ENCODE assay signal across 9 cellular contexts in the genomic region with DNA sequence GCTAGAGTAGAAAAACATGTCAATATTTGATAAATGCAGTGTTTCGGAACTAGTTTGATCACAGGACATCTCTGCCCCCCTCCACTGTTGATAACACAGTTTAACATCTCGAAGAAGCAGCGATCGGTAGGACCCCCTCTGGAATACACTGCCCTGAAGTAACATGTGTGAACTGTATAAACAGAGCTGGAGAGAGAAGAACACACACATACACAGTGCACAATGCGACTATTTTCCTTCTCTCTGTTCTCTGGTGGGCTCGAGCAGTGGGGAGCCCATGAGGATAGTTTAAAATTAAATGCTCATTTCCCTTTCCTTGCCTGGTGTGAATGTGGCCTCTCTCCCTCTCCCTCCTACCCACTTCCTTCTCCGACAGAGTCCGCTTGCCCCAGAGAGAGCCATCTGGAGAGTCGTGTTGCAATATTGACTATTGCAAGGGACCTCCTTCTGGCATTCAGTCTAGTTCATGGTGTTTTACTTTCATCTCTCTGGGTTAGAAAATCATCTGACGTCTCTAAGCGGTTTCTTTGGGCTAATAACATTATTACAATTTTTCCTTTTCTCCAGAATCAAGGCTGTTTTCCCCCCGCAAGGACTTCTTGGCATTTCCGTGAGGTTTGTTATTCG. TPM values are rescaled to one million over a fixed set of nuclear protein-coding genes. Genes with fewer than 3 reads are reported as not detected.
DNase-seq lines count a peak whose midpoint lies in the region; ATAC-seq and TF ChIP-seq lines count a peak whose summit lies in the region.
"Had no signal": no experiment of that assay in that cellular context is flagged by ENCODE, and none has a peak within 500 bp of the region (broad histone marks: within the 10 kb centered on the region; RNA-seq: fewer than 3 reads in every experiment).

No MANE protein-coding gene starts in this region.

- no peaks in the 10 kb centered on the region for H3K4me1 Mint-ChIP-seq in stimulated activated naive CD8-positive, alpha-beta T cell treated with anti-CD3 and anti-CD28 coated beads, Interleukin-15, amount 100 ng/mL, for 72 hours

- peaks cover 14% of the 10 kb centered on the region for H3K4me1 ChIP-seq in PC-3 (ENCODE audit: insufficient read depth, low read length)

- BruUV-seq in PC-3 (replicated peaks; lab: Mats Ljungman, UMichigan) = no TSS peak

- H3K27me3 Mint-ChIP-seq in stimulated activated naive CD8-positive, alpha-beta T cell treated with anti-CD3 and anti-CD28 coated beads, Interleukin-15, amount 100 ng/mL, for 72 hours = no peaks in the 10 kb centered on the region

- CTCF ChIA-PET in PC-3 (lab: Charles Lee) = no interaction called here

- no peak overlapping the region for H3K4me3 Mint-ChIP-seq in stimulated activated naive CD8-positive, alpha-beta T cell treated with anti-CD3 and anti-CD28 coated beads, Interleukin-15, amount 100 ng/mL, for 72 hours

- no peak overlapping the region for H3K4me3 ChIP-seq in PC-3 (ENCODE audit: low read length)

- H3K27ac ChIP-seq in PC-3 (ENCODE audit: low read length) = peak overlapping the region; percentile 60

- DNase-seq in GM04504 (ENCODE audit: low read depth) = peak; percentile 28
- no peak for DNase-seq in PC-3
- DNase-seq in left ventricle myocardium superior = no peak
- DNase-seq in stimulated activated naive CD8-positive, alpha-beta T cell treated with anti-CD3 and anti-CD28 coated beads, Interleukin-15, amount 100 ng/mL, for 72 hours = no peak
- DNase-seq in stimulated activated CD4-positive, alpha-beta T cell treated with anti-CD3 and anti-CD28 coated beads, Interleukin-15, amount 100 ng/mL, for 24 hours = no peak
- DNase-seq in epidermal melanocyte (ENCODE audit: insufficient read length, low spot score) = no peak
- DNase-seq in cerebellum (ENCODE audit: low spot score) = no peak
- DNase-seq: kidney glomerular epithelial cell had no signal

- H3K79me2 ChIP-seq in PC-3 (ENCODE audit: low read length) = no peaks in the 10 kb centered on the region

- peak overlapping the region; percentile 51 for H3K4me2 ChIP-seq in PC-3 (ENCODE audit: low read length)

- H3K27ac Mint-ChIP-seq in stimulated activated naive CD8-positive, alpha-beta T cell treated with anti-CD3 and anti-CD28 coated beads, Interleukin-15, amount 100 ng/mL, for 72 hours = no peak overlapping the region

- POLR2A ChIA-PET in PC-3 (lab: Charles Lee; ENCODE audit: unreplicated experiment) = no interaction called here

- H2AFZ ChIP-seq in PC-3 (ENCODE audit: low read length) = peak overlapping the region; percentile 71

- H3K27me3 ChIP-seq in PC-3 (ENCODE audit: low read length) = no peaks in the 10 kb centered on the region

- no peaks in the 10 kb centered on the region for H4K20me1 ChIP-seq in PC-3 (ENCODE audit: low read length)

- no peaks in the 10 kb centered on the region for H3F3A ChIP-seq in PC-3 (ENCODE audit: low read length, unreplicated experiment)

- no peak overlapping the region for H3K9ac ChIP-seq in PC-3 (ENCODE audit: low read length)

- no peaks in the 10 kb centered on the region for H3K36me3 ChIP-seq in PC-3 (ENCODE audit: low read depth, low read length)

- no peaks in the 10 kb centered on the region for H3K9me3 ChIP-seq in PC-3 (ENCODE audit: low read length)

- H3K9me2 ChIP-seq in PC-3 (replicated peaks; ENCODE audit: low read length) = no peaks in the 10 kb centered on the region

- no peak for TF ChIP-seq CTCF in PC-3 (conservative IDR thresholded peaks at IDR 0.05; ENCODE audit: low read depth, low read length)

- no peaks in the 10 kb centered on the region for H3K9me3 Mint-ChIP-seq in stimulated activated naive CD8-positive, alpha-beta T cell treated with anti-CD3 and anti-CD28 coated beads, Interleukin-15, amount 100 ng/mL, for 72 hours

- intact Hi-C loops in PC-3 (cut with micrococcal nuclease) (loop anchor here (2.0 kb wide), 1 partner anchor 39 kb away; no protein-coding TSS in a partner anchor), left ventricle myocardium superior (cut with micrococcal nuclease) (no loop called here)

- ATAC-seq in PC-3 = no peak
- ATAC-seq in left ventricle myocardium superior = peak; percentile 93
- peak; percentile 33 for ATAC-seq in stimulated activated naive CD8-positive, alpha-beta T cell treated with anti-CD3 and anti-CD28 coated beads, Interleukin-15, amount 100 ng/mL, for 72 hours
- ATAC-seq in GM18861 (IDR thresholded peaks at IDR 0.05; ENCODE audit: unreplicated experiment) = no peak

RNA-seq across cellular contexts. Expression of a gene that starts 51.6 kb away (rescaled TPM):
- total RNA-seq in PC-3 (2014; rRNA removed) = 0.47 and 1.2 TPM in 2 replicates
- not detected for total RNA-seq in left ventricle myocardium superior
- total RNA-seq in cerebellum = not detected

Comparison
In these comparisons a context has a peak if more than half of its experiments do, and no peak if none do; other contexts are left out.
1. ATAC-seq: peak in left ventricle myocardium superior (single experiment) and stimulated activated naive CD8-positive, alpha-beta T cell treated with anti-CD3 and anti-CD28 coated beads, Interleukin-15, amount 100 ng/mL, for 72 hours (single experiment); none in PC-3 (single experiment) and GM18861 (single experiment).